ENCODE assay signal across 22 cellular contexts in the genomic region with DNA sequence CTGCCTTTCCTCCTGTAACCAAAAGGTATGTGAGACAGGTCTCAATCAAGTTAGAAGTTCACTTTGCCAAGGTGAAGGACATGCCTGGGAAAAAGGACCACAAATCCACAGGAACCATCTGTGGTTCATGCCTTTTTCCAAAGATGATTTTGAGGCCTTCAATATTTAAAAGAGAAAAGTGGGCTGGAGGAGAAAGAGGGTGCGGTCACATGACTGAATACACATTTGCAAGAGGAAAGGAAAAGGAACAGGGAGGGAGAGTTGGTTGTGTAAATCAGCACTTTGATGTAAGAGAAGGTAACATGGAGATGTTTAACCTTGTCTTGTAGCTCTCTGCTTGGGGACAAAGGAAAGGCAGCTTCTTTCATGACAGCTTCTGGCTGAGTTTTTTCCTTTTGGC. TPM values are rescaled to one million over a fixed set of nuclear protein-coding genes. Genes with fewer than 3 reads are reported as not detected.
"Had no signal": no experiment of that assay in that cellular context is flagged by ENCODE, and none has a peak within 500 bp of the region (broad histone marks: within the 10 kb centered on the region; RNA-seq: fewer than 3 reads in every experiment).

No MANE protein-coding gene starts in this region.

- H3K36me3 ChIP-seq: brain microvascular endothelial cell, tibial artery had no signal

- H3K27ac Mint-ChIP-seq: nephron, progenitor cell of endocrine pancreas had no signal

- H3K4me1 Mint-ChIP-seq: central memory CD8-positive, alpha-beta T cell had no signal

- H3K9me3 ChIP-seq: tibial artery had no signal

- H3K4me1 ChIP-seq: tibial artery had no signal

- H3K4me3 ChIP-seq: coronary artery, lung, tibial artery had no signal

- H3K4me3 Mint-ChIP-seq: central memory CD8-positive, alpha-beta T cell; nephron had no signal

- H3K27me3 ChIP-seq: brain microvascular endothelial cell had no signal

- H3K9me3 Mint-ChIP-seq: central memory CD8-positive, alpha-beta T cell; nephron had no signal

- FAIRE-seq: frontal cortex, kidney, urothelium cell line had no signal

- ATAC-seq: left lobe of liver; stimulated activated naive CD8-positive, alpha-beta T cell treated with anti-CD3 and anti-CD28 coated beads, Interleukin-15, Interleukin-2, amounts not matched to agents 100 U/mL and 50 U/mL, for 24 hours had no signal

- DNase-seq: activated CD4-positive, alpha-beta T cell treated with anti-CD3 and anti-CD28 coated beads for 1 hour; anterior cingulate cortex; brain microvascular endothelial cell; hypothalamus; kidney; midbrain; stimulated activated CD4-positive, alpha-beta T cell treated with anti-CD3 and anti-CD28 coated beads, Interleukin-2, amount 100 ng/mL, for 24 hours; stimulated activated naive CD8-positive, alpha-beta T cell treated with anti-CD3 and anti-CD28 coated beads, Interleukin-15, Interleukin-2, amounts not matched to agents 100 U/mL and 50 U/mL, for 24 hours; substantia nigra; T-helper 2 cell; tibial artery had no signal

- H3K27ac ChIP-seq: tibial artery, VCaP had no signal

RNA-seq across cellular contexts. Expression of a gene that starts 21.2 kb away (rescaled TPM):
- total RNA-seq: left lobe of liver had no signal

RNA-seq across cellular contexts. Expression of a gene that starts 25.8 kb away (rescaled TPM):
- total RNA-seq: left lobe of liver, progenitor cell of endocrine pancreas had no signal

RNA-seq across cellular contexts. Expression of a gene that starts 53.0 kb away (rescaled TPM):
- total RNA-seq: frontal cortex, kidney, left lobe of liver, lung, omental fat pad, progenitor cell of endocrine pancreas had no signal
- polyA plus RNA-seq: esophagus, lung had no signal
